22 cellular contexts compared by ENCODE assay signal in genomic region chrX:25175743-25176142, GRCh38.
DNase-seq lines count a peak whose midpoint lies in the region; ATAC-seq and TF ChIP-seq lines count a peak whose summit lies in the region.
"Had no signal": no experiment of that assay in that cellular context is flagged by ENCODE, and none has a peak within 500 bp of the region (broad histone marks: within the 10 kb centered on the region; RNA-seq: fewer than 3 reads in every experiment).

No MANE protein-coding gene starts in this region.

- no peak overlapping the region for H2BK5ac ChIP-seq in trophoblast cell (ENCODE audit: low read depth, low read length, poor library complexity)

- DNase-seq in GM20000 (ENCODE audit: low spot score) = peak; percentile 2
- peak; percentile 74 to 80 for DNase-seq in trophoblast cell
- no peak for DNase-seq in G401 (ENCODE audit: low spot score)
- no peak for DNase-seq in stimulated activated CD4-positive, alpha-beta T cell treated with anti-CD3 and anti-CD28 coated beads, Interleukin-1b, Interleukin-23, amount 100 ng/mL, for 48 hours
- DNase-seq: activated naive CD4-positive, alpha-beta T cell treated with anti-CD3 and anti-CD28 coated beads, Interleukin-2, amount 50 U/mL, for 16 hours; activated T-cell treated with anti-CD3 and anti-CD28 coated beads, Interleukin-2, amount 50 U/mL, for 72 hours; CD8-positive, alpha-beta T cell; DMS79; foreskin fibroblast; mucosa of descending colon; NCI-H1105 treated with DMSO at 0.1 percent for 48 hours; NCI-H2081 treated with DMSO at 0.1 percent for 48 hours; psoas muscle; RPMI8226; small intestine; stimulated activated CD4-positive, alpha-beta T cell treated with anti-CD3 and anti-CD28 coated beads, Interleukin-4, amount 100 ng/mL, for 1 hour; tibial artery had no signal

- H3K4me1 ChIP-seq in trophoblast cell (ENCODE audit: control insufficient read depth in 1 of 2, insufficient read depth in 2 of 2, low read length in 2 of 2) = no peaks in the 10 kb centered on the region
- H3K4me1 ChIP-seq: ascending aorta, psoas muscle, tibial artery had no signal

- no peaks in the 10 kb centered on the region for H3K79me2 ChIP-seq in trophoblast cell (ENCODE audit: control insufficient read depth, insufficient read depth, low read length, poor library complexity)

- H3K9ac ChIP-seq in trophoblast cell (ENCODE audit: low read length) = no peak overlapping the region

- H2BK12ac ChIP-seq in trophoblast cell (ENCODE audit: low read length) = no peak overlapping the region

- no CpG with 5 or more reads among the region's 5 CpGs for WGBS in trophoblast cell (ENCODE audit: extremely low coverage, insufficient coverage, insufficient read length)

- no peak overlapping the region for H3K14ac ChIP-seq in trophoblast cell (ENCODE audit: low read length)

- H3K4me3 ChIP-seq in trophoblast cell (ENCODE audit: low read depth, low read length) = no peak overlapping the region
- H3K4me3 ChIP-seq: ascending aorta, mucosa of descending colon, psoas muscle, tibial artery had no signal

- H3K4ac ChIP-seq in trophoblast cell (ENCODE audit: low read depth, low read length) = no peak overlapping the region

- H4K91ac ChIP-seq in trophoblast cell (ENCODE audit: low read depth, low read length) = no peak overlapping the region

- H3K27me3 ChIP-seq in trophoblast cell (ENCODE audit: insufficient read depth, low read length) = no peaks in the 10 kb centered on the region
- H3K27me3 ChIP-seq: ascending aorta, tibial artery had no signal

- H2AFZ ChIP-seq in trophoblast cell (ENCODE audit: insufficient read depth, low read length, poor library complexity) = no peak overlapping the region

- no peak overlapping the region for H3K4me2 ChIP-seq in trophoblast cell (ENCODE audit: low read length)

- in situ Hi-C loops in G401 (cut with HindIII; ENCODE audit: low sequenced_read_pairs) = no loop called here

- no peak overlapping the region for H3K18ac ChIP-seq in trophoblast cell (ENCODE audit: low read length)

- no peak overlapping the region for H3K23ac ChIP-seq in trophoblast cell (ENCODE audit: low read length)

- H3K9me3 ChIP-seq in trophoblast cell (ENCODE audit: insufficient read depth, low read depth, low read length) = no peaks in the 10 kb centered on the region
- H3K9me3 ChIP-seq: ascending aorta, mucosa of descending colon, psoas muscle, tibial artery had no signal

- ATAC-seq in GM18909 (IDR thresholded peaks at IDR 0.05; ENCODE audit: poor library complexity, unreplicated experiment) = peak; percentile 93
- peak; percentile 88 for ATAC-seq in HG03097 (IDR thresholded peaks at IDR 0.05; ENCODE audit: low FRiP score, unreplicated experiment)
- no peak for ATAC-seq in HG02840 (IDR thresholded peaks at IDR 0.05; ENCODE audit: low FRiP score, unreplicated experiment)
- ATAC-seq: activated T-cell treated with anti-CD3 and anti-CD28 coated beads, Interleukin-2, amount 50 U/mL, for 72 hours; CD8-positive, alpha-beta T cell; HepG2; mucosa of descending colon; psoas muscle had no signal

- TF ChIP-seq CTCF in GM20000 (IDR thresholded peaks at IDR 0.05; ENCODE audit: extremely low read depth, missing control alignments) = no peak

- no peak overlapping the region for H4K8ac ChIP-seq in trophoblast cell (ENCODE audit: low read depth, low read length)

- no peaks in the 10 kb centered on the region for H3K36me3 ChIP-seq in trophoblast cell (ENCODE audit: control insufficient read depth in 1 of 2, insufficient read depth in 2 of 2, low read length in 2 of 2)
- H3K36me3 ChIP-seq: ascending aorta, tibial artery had no signal

- H4K12ac ChIP-seq in trophoblast cell (ENCODE audit: low read depth, low read length) = no peak overlapping the region

- no peak overlapping the region for H2BK120ac ChIP-seq in trophoblast cell (ENCODE audit: insufficient read depth, low read length, poor library complexity)

- no peaks in the 10 kb centered on the region for H3K79me1 ChIP-seq in trophoblast cell (ENCODE audit: low read length)

- H3K27ac ChIP-seq in trophoblast cell (ENCODE audit: low read depth, low read length) = no peak overlapping the region
- H3K27ac ChIP-seq: ascending aorta, psoas muscle, tibial artery had no signal

- H2AK5ac ChIP-seq in trophoblast cell (ENCODE audit: low read length) = no peak overlapping the region

Comparison
In these comparisons a context has a peak if more than half of its experiments do, and no peak if none do; other contexts are left out.
1. DNase-seq: peak in GM20000 (single experiment) and trophoblast cell (2 of 2); none in G401 (single experiment) and stimulated activated CD4-positive, alpha-beta T cell treated with anti-CD3 and anti-CD28 coated beads, Interleukin-1b, Interleukin-23, amount 100 ng/mL, for 48 hours (single experiment).